In genomic region chr2:236179653-236180500, GRCh38 we compare ENCODE assay signal across 11 cellular contexts. TPM values are rescaled to one million over a fixed set of nuclear protein-coding genes. Genes with fewer than 3 reads are reported as not detected.
DNase-seq lines count a peak whose midpoint lies in the region; ATAC-seq and FAIRE-seq lines count a peak whose summit lies in the region.
"Had no signal": no experiment of that assay in that cellular context is flagged by ENCODE, and none has a peak within 500 bp of the region (broad histone marks: within the 10 kb centered on the region; RNA-seq: fewer than 3 reads in every experiment).

No MANE protein-coding gene starts in this region.

- peak; percentile 61 for DNase-seq in AG08396 (ENCODE audit: low spot score)
- DNase-seq in HTR-8/SVneo (ENCODE audit: insufficient read length, low spot score): peak; percentile 18
- DNase-seq in central memory CD8-positive, alpha-beta T cell (ENCODE audit: low spot score in 2 of 2): no peak
- DNase-seq in mesenteric fat pad (ENCODE audit: low spot score): peak; percentile 80
- no peak for DNase-seq in activated T-helper 2 cell treated with anti-CD3 and anti-CD28 coated beads, Interferon-gamma antibody, Interleukin-2, Interleukin-4, amounts not matched to agents 10 μg/mL and 5 μg/mL and 100 μg/mL, durations not matched to agents 14 hours and 24 hours and 36 hours (ENCODE audit: low spot score)
- DNase-seq in COR-L47 (lab: John Stamatoyannopoulos, UW): no peak
- DNase-seq in stimulated activated CD8-positive, alpha-beta memory T cell treated with anti-CD3 and anti-CD28 coated beads, Interleukin-4, amount 100 ng/mL, for 48 hours: no peak
- DNase-seq: NCI-H2107 had no signal

- peak overlapping the region; percentile 42 for H3K4me3 Mint-ChIP-seq in central memory CD8-positive, alpha-beta T cell
- no peak overlapping the region for H3K4me3 Mint-ChIP-seq in activated T-helper 2 cell treated with anti-CD3 and anti-CD28 coated beads, Interferon-gamma antibody, Interleukin-2, Interleukin-4, amounts not matched to agents 10 μg/mL and 5 μg/mL and 100 μg/mL, durations not matched to agents 14 hours and 24 hours and 36 hours (ENCODE audit: low read depth)

- H3K27ac Mint-ChIP-seq in central memory CD8-positive, alpha-beta T cell (ENCODE audit: low read depth): no peak overlapping the region
- no peak overlapping the region for H3K27ac Mint-ChIP-seq in activated T-helper 2 cell treated with anti-CD3 and anti-CD28 coated beads, Interferon-gamma antibody, Interleukin-2, Interleukin-4, amounts not matched to agents 10 μg/mL and 5 μg/mL and 100 μg/mL, durations not matched to agents 14 hours and 24 hours and 36 hours

- H3K4me1 Mint-ChIP-seq in central memory CD8-positive, alpha-beta T cell: peaks cover 5% of the 10 kb centered on the region
- peaks cover 4% of the 10 kb centered on the region for H3K4me1 Mint-ChIP-seq in activated T-helper 2 cell treated with anti-CD3 and anti-CD28 coated beads, Interferon-gamma antibody, Interleukin-2, Interleukin-4, amounts not matched to agents 10 μg/mL and 5 μg/mL and 100 μg/mL, durations not matched to agents 14 hours and 24 hours and 36 hours (ENCODE audit: low read depth)

- FAIRE-seq in HTR-8/SVneo (lab: Jason Lieb, UNC): peak; percentile 59

- intact Hi-C loops in activated T-helper 2 cell treated with anti-CD3 and anti-CD28 coated beads, Interferon-gamma antibody, Interleukin-2, Interleukin-4, amounts not matched to agents 10 μg/mL and 5 μg/mL and 100 μg/mL, durations not matched to agents 14 hours and 24 hours and 36 hours (cut with micrococcal nuclease): loop anchor here (2.0 to 5.0 kb wide), 3 partner anchors 15 to 508 kb away; no protein-coding TSS in a partner anchor

- H3K9me3 Mint-ChIP-seq in central memory CD8-positive, alpha-beta T cell: no peaks in the 10 kb centered on the region
- no peaks in the 10 kb centered on the region for H3K9me3 Mint-ChIP-seq in activated T-helper 2 cell treated with anti-CD3 and anti-CD28 coated beads, Interferon-gamma antibody, Interleukin-2, Interleukin-4, amounts not matched to agents 10 μg/mL and 5 μg/mL and 100 μg/mL, durations not matched to agents 14 hours and 24 hours and 36 hours

- ATAC-seq in central memory CD8-positive, alpha-beta T cell (replicated peaks; ENCODE audit: extremely low read depth, poor library complexity, severe bottlenecking): no peak
- ATAC-seq in GM19452 (IDR thresholded peaks at IDR 0.05; ENCODE audit: unreplicated experiment): no peak

- peaks cover 96% of the 10 kb centered on the region for H3K27me3 Mint-ChIP-seq in central memory CD8-positive, alpha-beta T cell
- peaks cover 39% of the 10 kb centered on the region for H3K27me3 Mint-ChIP-seq in activated T-helper 2 cell treated with anti-CD3 and anti-CD28 coated beads, Interferon-gamma antibody, Interleukin-2, Interleukin-4, amounts not matched to agents 10 μg/mL and 5 μg/mL and 100 μg/mL, durations not matched to agents 14 hours and 24 hours and 36 hours (ENCODE audit: low read depth)

- H3K36me3 Mint-ChIP-seq in central memory CD8-positive, alpha-beta T cell (ENCODE audit: insufficient read depth): peaks cover 8% of the 10 kb centered on the region
- H3K36me3 Mint-ChIP-seq in activated T-helper 2 cell treated with anti-CD3 and anti-CD28 coated beads, Interferon-gamma antibody, Interleukin-2, Interleukin-4, amounts not matched to agents 10 μg/mL and 5 μg/mL and 100 μg/mL, durations not matched to agents 14 hours and 24 hours and 36 hours (ENCODE audit: low read depth): no peaks in the 10 kb centered on the region

RNA-seq across cellular contexts. Expression of gene GBX2, which starts 11.7 kb away (rescaled TPM):
- total RNA-seq in mesenteric fat pad: not detected
- not detected in 2 replicates for total RNA-seq in activated T-helper 2 cell treated with anti-CD3 and anti-CD28 coated beads, Interferon-gamma antibody, Interleukin-2, Interleukin-4, amounts not matched to agents 10 μg/mL and 5 μg/mL and 100 μg/mL, durations not matched to agents 14 hours and 24 hours and 36 hours
- total RNA-seq: adrenal gland, upper lobe of left lung had no signal

Comparison
In these comparisons a context has a peak if more than half of its experiments do, and no peak if none do; other contexts are left out.
1. DNase-seq: peak in AG08396 (single experiment), HTR-8/SVneo (single experiment) and mesenteric fat pad (single experiment); none in central memory CD8-positive, alpha-beta T cell (0 of 2), activated T-helper 2 cell treated with anti-CD3 and anti-CD28 coated beads, Interferon-gamma antibody, Interleukin-2, Interleukin-4, amounts not matched to agents 10 μg/mL and 5 μg/mL and 100 μg/mL, durations not matched to agents 14 hours and 24 hours and 36 hours (single experiment), COR-L47 (single experiment) and stimulated activated CD8-positive, alpha-beta memory T cell treated with anti-CD3 and anti-CD28 coated beads, Interleukin-4, amount 100 ng/mL, for 48 hours (single experiment).